In the genomic region with DNA sequence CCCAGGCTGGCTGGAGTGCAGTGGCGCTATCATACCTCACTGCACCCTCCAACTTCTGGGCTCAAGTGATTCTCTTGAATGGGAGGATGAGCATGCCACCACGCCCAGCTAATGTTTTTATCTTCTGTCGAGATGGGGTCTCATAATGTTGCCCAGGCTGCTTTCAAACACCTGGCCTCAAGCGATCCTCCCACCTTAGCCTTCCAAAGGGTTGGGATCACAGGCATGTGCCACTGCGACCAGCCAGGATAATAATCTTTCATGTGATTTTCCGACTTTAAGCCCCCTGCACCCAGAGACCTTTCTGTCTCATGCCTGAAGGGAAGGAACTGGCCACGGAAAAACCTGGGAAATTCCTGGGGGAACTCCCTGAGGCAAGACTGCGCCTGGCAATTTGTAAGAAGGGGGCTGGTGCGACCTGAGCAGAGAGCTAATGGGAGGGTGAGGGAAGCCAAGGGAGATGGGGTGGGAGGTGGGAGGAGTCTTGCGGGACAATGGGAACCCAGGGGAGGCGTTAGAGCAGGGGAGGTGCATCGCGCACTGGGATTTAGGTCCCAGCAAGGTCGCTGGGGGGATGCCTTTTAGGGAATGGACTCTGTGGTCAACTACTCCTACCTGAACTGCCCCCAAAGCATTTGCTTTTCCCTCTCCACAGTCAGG, we compare ENCODE assay signal across 9 cellular contexts. TPM values are rescaled to one million over a fixed set of nuclear protein-coding genes. Genes with fewer than 3 reads are reported as not detected.
A peak's percentile ranks its signal among the peaks of the same experiment; 100 is the strongest.
DNase-seq lines count a peak whose midpoint lies in the region; ATAC-seq and TF ChIP-seq lines count a peak whose summit lies in the region.
"Had no signal": no experiment of that assay in that cellular context is flagged by ENCODE, and none has a peak within 500 bp of the region (broad histone marks: within the 10 kb centered on the region; RNA-seq: fewer than 3 reads in every experiment).

No MANE protein-coding gene starts in this region.

- peaks cover 12% of the 10 kb centered on the region for H3K4me1 Mint-ChIP-seq in activated naive CD8-positive, alpha-beta T cell treated with anti-CD3 and anti-CD28 coated beads for 36 hours

- H3K9me3 ChIP-seq in left ventricle myocardium inferior (replicated peaks) (no peaks in the 10 kb centered on the region), right atrium auricular region (no peaks in the 10 kb centered on the region)
- H3K9me3 ChIP-seq: pancreas had no signal

- peak overlapping the region; percentile 95 for H3K4me3 ChIP-seq in left ventricle myocardium inferior
- peak overlapping the region in 1 of 2 donors; percentile 89 for H3K4me3 ChIP-seq in right atrium auricular region

- peaks cover 11% of the 10 kb centered on the region for H3K36me3 ChIP-seq in left ventricle myocardium inferior
- H3K36me3 ChIP-seq in right atrium auricular region: peaks cover 6% of the 10 kb centered on the region
- H3K36me3 ChIP-seq: pancreas had no signal

- H3K9me3 Mint-ChIP-seq in activated naive CD8-positive, alpha-beta T cell treated with anti-CD3 and anti-CD28 coated beads for 36 hours: no peaks in the 10 kb centered on the region

- TF ChIP-seq CTCF in left ventricle myocardium inferior (IDR thresholded peaks at IDR 0.05; ENCODE audit: borderline replicate concordance) (no peak), right atrium auricular region (IDR thresholded peaks at IDR 0.05) (no peak)

- peak overlapping the region; percentile 43 for H3K4me3 Mint-ChIP-seq in activated naive CD8-positive, alpha-beta T cell treated with anti-CD3 and anti-CD28 coated beads for 36 hours

- H3K27me3 ChIP-seq in left ventricle myocardium inferior (ENCODE audit: low read depth): no peaks in the 10 kb centered on the region
- H3K27me3 ChIP-seq in right atrium auricular region: no peaks in the 10 kb centered on the region
- H3K27me3 ChIP-seq: pancreas had no signal

- peaks cover 23% of the 10 kb centered on the region for H3K4me1 ChIP-seq in left ventricle myocardium inferior
- H3K4me1 ChIP-seq in right atrium auricular region: peaks cover 0 to 19% of the 10 kb centered on the region in 2 donors

- DNase-seq in left ventricle myocardium inferior (no peak), right atrium auricular region (ENCODE audit: low spot score) (no peak), kidney tubule cell (ENCODE audit: low spot score) (peak; percentile 72), mucosa of gallbladder (ENCODE audit: low spot score) (no peak), cortex of kidney (lab: John Stamatoyannopoulos, UW) (no peak)
- peak; percentile 32 for DNase-seq in activated naive CD8-positive, alpha-beta T cell treated with anti-CD3 and anti-CD28 coated beads for 36 hours

- no peaks in the 10 kb centered on the region for H3K36me3 Mint-ChIP-seq in activated naive CD8-positive, alpha-beta T cell treated with anti-CD3 and anti-CD28 coated beads for 36 hours

- no peak for ATAC-seq in HG02970 (IDR thresholded peaks at IDR 0.05; ENCODE audit: low FRiP score, unreplicated experiment)
- no peak for ATAC-seq in activated CD4-positive, CD25-positive, alpha-beta regulatory T cell treated with anti-CD3 and anti-CD28 coated beads, Interleukin-2, amount 50 U/mL, for 24 hours

- H3K27ac ChIP-seq in left ventricle myocardium inferior (replicated peaks) (no peak overlapping the region), right atrium auricular region (no peak overlapping the region)

- peaks cover 7% of the 10 kb centered on the region for H3K27me3 Mint-ChIP-seq in activated naive CD8-positive, alpha-beta T cell treated with anti-CD3 and anti-CD28 coated beads for 36 hours

- peak overlapping the region; percentile 74 for H3K27ac Mint-ChIP-seq in activated naive CD8-positive, alpha-beta T cell treated with anti-CD3 and anti-CD28 coated beads for 36 hours

- intact Hi-C loops in left ventricle myocardium inferior (cut with micrococcal nuclease): no loop called here

RNA-seq across cellular contexts. Expression of gene CCDC124, which starts 1.2 kb away (rescaled TPM):
- 87.4 TPM for total RNA-seq in left ventricle myocardium inferior
- total RNA-seq in right atrium auricular region: 10 to 100 TPM; 56.7 to 65.5 TPM
- total RNA-seq in activated naive CD8-positive, alpha-beta T cell treated with anti-CD3 and anti-CD28 coated beads for 36 hours: 100 to 1,000 TPM; 159 to 160 TPM
- total RNA-seq in mucosa of gallbladder: 68.3 TPM

RNA-seq across cellular contexts. Expression of gene KCNN1, which starts 35.2 kb away (rescaled TPM):
- total RNA-seq in left ventricle myocardium inferior (0.38 TPM), right atrium auricular region (under 1 TPM; 0.56 to 0.63 TPM), mucosa of gallbladder (1.6 TPM)
- under 1 TPM in 1 of 2 experiments, not detected in 1; 0.34 TPM for total RNA-seq in activated naive CD8-positive, alpha-beta T cell treated with anti-CD3 and anti-CD28 coated beads for 36 hours

RNA-seq across cellular contexts. Expression of gene SLC5A5, which starts 59.9 kb away (rescaled TPM):
- total RNA-seq in left ventricle myocardium inferior (not detected), right atrium auricular region (not detected), mucosa of gallbladder (not detected)
- 1 to 10 TPM; 1.5 to 1.7 TPM for total RNA-seq in activated naive CD8-positive, alpha-beta T cell treated with anti-CD3 and anti-CD28 coated beads for 36 hours

Comparison
In these comparisons a context has a peak if more than half of its experiments do, and no peak if none do; other contexts are left out.
1. DNase-seq: peak in activated naive CD8-positive, alpha-beta T cell treated with anti-CD3 and anti-CD28 coated beads for 36 hours (single experiment) and kidney tubule cell (single experiment); none in left ventricle myocardium inferior (single experiment), right atrium auricular region (single experiment), mucosa of gallbladder (single experiment) and cortex of kidney (single experiment).